In the genomic region with DNA sequence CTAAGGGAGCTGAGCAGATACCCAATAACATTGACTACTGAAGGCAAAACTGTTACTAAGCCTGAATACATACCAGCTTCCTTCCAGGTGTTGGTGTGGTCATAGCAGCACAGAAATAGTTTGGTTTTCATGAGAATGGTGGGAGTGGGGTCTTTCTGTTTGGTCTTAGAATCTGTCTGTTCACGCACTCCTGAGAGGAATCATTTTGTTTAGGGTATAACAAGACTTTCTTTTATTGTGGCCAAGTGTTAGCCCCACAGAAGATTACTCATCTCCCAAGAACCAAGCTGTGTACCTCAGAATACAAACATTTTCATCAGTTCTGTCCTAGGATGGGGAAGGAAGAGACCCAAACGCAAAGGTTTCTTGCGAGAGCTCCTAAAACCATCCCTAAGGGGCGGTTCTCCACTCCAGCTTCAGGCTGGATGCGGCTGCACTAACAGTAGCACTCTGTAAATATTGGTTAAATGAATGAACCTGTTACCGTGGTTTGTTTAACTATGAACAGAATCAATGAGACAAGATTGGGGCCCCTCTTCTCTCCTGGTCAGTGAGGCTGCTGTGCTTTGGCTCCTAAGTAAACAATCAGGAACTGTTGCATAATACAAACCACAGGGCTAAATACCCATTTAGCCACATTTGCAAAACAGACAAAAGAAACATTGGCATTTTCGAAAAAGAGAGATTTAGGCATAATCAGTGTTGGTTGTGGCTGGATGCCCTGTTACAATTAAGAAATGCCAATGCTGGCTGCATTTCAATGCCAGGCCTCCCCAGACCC, we compare ENCODE assay signal across 1 cellular context.
TF ChIP-seq lines count a peak whose summit lies in the region.

No MANE protein-coding gene starts in this region.

TF ChIP-seq in HepG2, 621 proteins besides CTCF, POLR2A, EP300 and RAD21 (continued from another document and continues in another):
- TF ChIP-seq, protein P1, sequence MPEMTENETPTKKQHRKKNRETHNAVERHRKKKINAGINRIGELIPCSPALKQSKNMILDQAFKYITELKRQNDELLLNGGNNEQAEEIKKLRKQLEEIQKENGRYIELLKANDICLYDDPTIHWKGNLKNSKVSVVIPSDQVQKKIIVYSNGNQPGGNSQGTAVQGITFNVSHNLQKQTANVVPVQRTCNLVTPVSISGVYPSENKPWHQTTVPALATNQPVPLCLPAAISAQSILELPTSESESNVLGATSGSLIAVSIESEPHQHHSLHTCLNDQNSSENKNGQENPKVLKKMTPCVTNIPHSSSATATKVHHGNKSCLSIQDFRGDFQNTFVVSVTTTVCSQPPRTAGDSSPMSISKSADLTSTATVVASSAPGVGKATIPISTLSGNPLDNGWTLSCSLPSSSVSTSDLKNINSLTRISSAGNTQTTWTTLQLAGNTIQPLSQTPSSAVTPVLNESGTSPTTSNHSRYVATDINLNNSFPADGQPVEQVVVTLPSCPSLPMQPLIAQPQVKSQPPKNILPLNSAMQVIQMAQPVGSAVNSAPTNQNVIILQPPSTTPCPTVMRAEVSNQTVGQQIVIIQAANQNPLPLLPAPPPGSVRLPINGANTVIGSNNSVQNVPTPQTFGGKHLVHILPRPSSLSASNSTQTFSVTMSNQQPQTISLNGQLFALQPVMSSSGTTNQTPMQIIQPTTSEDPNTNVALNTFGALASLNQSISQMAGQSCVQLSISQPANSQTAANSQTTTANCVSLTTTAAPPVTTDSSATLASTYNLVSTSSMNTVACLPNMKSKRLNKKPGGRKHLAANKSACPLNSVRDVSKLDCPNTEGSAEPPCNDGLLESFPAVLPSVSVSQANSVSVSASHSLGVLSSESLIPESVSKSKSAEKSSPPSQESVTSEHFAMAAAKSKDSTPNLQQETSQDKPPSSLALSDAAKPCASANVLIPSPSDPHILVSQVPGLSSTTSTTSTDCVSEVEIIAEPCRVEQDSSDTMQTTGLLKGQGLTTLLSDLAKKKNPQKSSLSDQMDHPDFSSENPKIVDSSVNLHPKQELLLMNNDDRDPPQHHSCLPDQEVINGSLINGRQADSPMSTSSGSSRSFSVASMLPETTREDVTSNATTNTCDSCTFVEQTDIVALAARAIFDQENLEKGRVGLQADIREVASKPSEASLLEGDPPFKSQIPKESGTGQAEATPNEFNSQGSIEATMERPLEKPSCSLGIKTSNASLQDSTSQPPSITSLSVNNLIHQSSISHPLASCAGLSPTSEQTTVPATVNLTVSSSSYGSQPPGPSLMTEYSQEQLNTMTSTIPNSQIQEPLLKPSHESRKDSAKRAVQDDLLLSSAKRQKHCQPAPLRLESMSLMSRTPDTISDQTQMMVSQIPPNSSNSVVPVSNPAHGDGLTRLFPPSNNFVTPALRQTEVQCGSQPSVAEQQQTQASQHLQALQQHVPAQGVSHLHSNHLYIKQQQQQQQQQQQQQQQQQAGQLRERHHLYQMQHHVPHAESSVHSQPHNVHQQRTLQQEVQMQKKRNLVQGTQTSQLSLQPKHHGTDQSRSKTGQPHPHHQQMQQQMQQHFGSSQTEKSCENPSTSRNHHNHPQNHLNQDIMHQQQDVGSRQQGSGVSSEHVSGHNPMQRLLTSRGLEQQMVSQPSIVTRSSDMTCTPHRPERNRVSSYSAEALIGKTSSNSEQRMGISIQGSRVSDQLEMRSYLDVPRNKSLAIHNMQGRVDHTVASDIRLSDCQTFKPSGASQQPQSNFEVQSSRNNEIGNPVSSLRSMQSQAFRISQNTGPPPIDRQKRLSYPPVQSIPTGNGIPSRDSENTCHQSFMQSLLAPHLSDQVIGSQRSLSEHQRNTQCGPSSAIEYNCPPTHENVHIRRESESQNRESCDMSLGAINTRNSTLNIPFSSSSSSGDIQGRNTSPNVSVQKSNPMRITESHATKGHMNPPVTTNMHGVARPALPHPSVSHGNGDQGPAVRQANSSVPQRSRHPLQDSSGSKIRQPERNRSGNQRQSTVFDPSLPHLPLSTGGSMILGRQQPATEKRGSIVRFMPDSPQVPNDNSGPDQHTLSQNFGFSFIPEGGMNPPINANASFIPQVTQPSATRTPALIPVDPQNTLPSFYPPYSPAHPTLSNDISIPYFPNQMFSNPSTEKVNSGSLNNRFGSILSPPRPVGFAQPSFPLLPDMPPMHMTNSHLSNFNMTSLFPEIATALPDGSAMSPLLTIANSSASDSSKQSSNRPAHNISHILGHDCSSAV (CRISPR knock-in tag; IDR thresholded peaks at IDR 0.05; ENCODE audit: borderline replicate concordance) = peak; percentile 76; the same call in 1 of the 2 replicates
- peak; percentile 79 for TF ChIP-seq ELF3 (CRISPR knock-in tag; IDR thresholded peaks at IDR 0.05)
- peak; percentile 60 for TF ChIP-seq IKZF4 (CRISPR knock-in tag; IDR thresholded peaks at IDR 0.05; ENCODE audit: borderline replicate concordance, low read depth, not compliant biosample characterization)
- no peak for TF ChIP-seq ELF4 (CRISPR knock-in tag; IDR thresholded peaks at IDR 0.05; ENCODE audit: borderline replicate concordance)
- peak; percentile 67; the same call in 1 of the 2 replicates for TF ChIP-seq YEATS2 (CRISPR knock-in tag; IDR thresholded peaks at IDR 0.05; ENCODE audit: borderline replicate concordance)
- peak; percentile 86; the same call in 1 of the 2 replicates for TF ChIP-seq TP53 (CRISPR knock-in tag; conservative IDR thresholded peaks at IDR 0.05)
- peak; percentile 33 to 39; a peak in 2 of 4 replicates for TF ChIP-seq MAFK (conservative IDR thresholded peaks at IDR 0.05 in 1 of 2, IDR thresholded peaks at IDR 0.05 in 1 of 2; ENCODE audit: low read length in 2 of 2)
- peak; percentile 98 for TF ChIP-seq CEBPG (CRISPR knock-in tag; IDR thresholded peaks at IDR 0.05)
- no peak for TF ChIP-seq JDP2 (CRISPR knock-in tag; IDR thresholded peaks at IDR 0.05; ENCODE audit: borderline replicate concordance)
- no peak for TF ChIP-seq SATB2 (CRISPR knock-in tag; IDR thresholded peaks at IDR 0.05)
- no peak for TF ChIP-seq U2AF1 (optimal IDR thresholded peaks at IDR 0.05; ENCODE audit: low read depth, low read length)
- TF ChIP-seq IKZF1 (IDR thresholded peaks at IDR 0.05) = no peak
- peak; percentile 99 for TF ChIP-seq ZNF878 (CRISPR knock-in tag; IDR thresholded peaks at IDR 0.05)
- TF ChIP-seq ZNF710 (CRISPR knock-in tag; IDR thresholded peaks at IDR 0.05; ENCODE audit: borderline replicate concordance) = peak; percentile 95; the same call in 1 of the 2 replicates
- TF ChIP-seq ZKSCAN1 (IDR thresholded peaks at IDR 0.05; ENCODE audit: low read length) = no peak
- TF ChIP-seq, protein P2, sequence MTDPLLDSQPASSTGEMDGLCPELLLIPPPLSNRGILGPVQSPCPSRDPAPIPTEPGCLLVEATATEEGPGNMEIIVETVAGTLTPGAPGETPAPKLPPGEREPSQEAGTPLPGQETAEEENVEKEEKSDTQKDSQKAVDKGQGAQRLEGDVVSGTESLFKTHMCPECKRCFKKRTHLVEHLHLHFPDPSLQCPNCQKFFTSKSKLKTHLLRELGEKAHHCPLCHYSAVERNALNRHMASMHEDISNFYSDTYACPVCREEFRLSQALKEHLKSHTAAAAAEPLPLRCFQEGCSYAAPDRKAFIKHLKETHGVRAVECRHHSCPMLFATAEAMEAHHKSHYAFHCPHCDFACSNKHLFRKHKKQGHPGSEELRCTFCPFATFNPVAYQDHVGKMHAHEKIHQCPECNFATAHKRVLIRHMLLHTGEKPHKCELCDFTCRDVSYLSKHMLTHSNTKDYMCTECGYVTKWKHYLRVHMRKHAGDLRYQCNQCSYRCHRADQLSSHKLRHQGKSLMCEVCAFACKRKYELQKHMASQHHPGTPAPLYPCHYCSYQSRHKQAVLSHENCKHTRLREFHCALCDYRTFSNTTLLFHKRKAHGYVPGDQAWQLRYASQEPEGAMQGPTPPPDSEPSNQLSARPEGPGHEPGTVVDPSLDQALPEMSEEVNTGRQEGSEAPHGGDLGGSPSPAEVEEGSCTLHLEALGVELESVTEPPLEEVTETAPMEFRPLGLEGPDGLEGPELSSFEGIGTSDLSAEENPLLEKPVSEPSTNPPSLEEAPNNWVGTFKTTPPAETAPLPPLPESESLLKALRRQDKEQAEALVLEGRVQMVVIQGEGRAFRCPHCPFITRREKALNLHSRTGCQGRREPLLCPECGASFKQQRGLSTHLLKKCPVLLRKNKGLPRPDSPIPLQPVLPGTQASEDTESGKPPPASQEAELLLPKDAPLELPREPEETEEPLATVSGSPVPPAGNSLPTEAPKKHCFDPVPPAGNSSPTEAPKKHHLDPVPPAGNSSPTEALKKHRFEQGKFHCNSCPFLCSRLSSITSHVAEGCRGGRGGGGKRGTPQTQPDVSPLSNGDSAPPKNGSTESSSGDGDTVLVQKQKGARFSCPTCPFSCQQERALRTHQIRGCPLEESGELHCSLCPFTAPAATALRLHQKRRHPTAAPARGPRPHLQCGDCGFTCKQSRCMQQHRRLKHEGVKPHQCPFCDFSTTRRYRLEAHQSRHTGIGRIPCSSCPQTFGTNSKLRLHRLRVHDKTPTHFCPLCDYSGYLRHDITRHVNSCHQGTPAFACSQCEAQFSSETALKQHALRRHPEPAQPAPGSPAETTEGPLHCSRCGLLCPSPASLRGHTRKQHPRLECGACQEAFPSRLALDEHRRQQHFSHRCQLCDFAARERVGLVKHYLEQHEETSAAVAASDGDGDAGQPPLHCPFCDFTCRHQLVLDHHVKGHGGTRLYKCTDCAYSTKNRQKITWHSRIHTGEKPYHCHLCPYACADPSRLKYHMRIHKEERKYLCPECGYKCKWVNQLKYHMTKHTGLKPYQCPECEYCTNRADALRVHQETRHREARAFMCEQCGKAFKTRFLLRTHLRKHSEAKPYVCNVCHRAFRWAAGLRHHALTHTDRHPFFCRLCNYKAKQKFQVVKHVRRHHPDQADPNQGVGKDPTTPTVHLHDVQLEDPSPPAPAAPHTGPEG (CRISPR knock-in tag; IDR thresholded peaks at IDR 0.05) = no peak
- TF ChIP-seq SOX5 (CRISPR knock-in tag; IDR thresholded peaks at IDR 0.05; ENCODE audit: borderline replicate concordance) = peak; percentile 97
- no peak for TF ChIP-seq TEAD2 (CRISPR knock-in tag; IDR thresholded peaks at IDR 0.05)
- peak; percentile 75 for TF ChIP-seq GATAD1 (CRISPR knock-in tag; IDR thresholded peaks at IDR 0.05)
- TF ChIP-seq RFX5 (IDR thresholded peaks at IDR 0.05; ENCODE audit: low read depth, low read length) = no peak
- TF ChIP-seq JUND (CRISPR knock-in tag; IDR thresholded peaks at IDR 0.05) = 0 out of 2 replicates have a peak, but pooled peaks have one; percentile 12
- peak; percentile 91 for TF ChIP-seq ZNF766 (CRISPR knock-in tag; IDR thresholded peaks at IDR 0.05; ENCODE audit: borderline replicate concordance)
- peak; percentile 76 for TF ChIP-seq MAFF (IDR thresholded peaks at IDR 0.05; ENCODE audit: low read depth, low read length)
- no peak for TF ChIP-seq AGO1 (IDR thresholded peaks at IDR 0.05; ENCODE audit: low read depth, low read length, poor library complexity, severe bottlenecking)
- TF ChIP-seq ZNF274 (CRISPR knock-in tag; IDR thresholded peaks at IDR 0.05) = no peak
- TF ChIP-seq DNMT1 (CRISPR knock-in tag; IDR thresholded peaks at IDR 0.05) = no peak
- TF ChIP-seq XBP1 (CRISPR knock-in tag; IDR thresholded peaks at IDR 0.05) = no peak
- no peak for TF ChIP-seq NFKB2 (CRISPR knock-in tag; IDR thresholded peaks at IDR 0.05; ENCODE audit: borderline replicate concordance)
- TF ChIP-seq PAXIP1 (CRISPR knock-in tag; conservative IDR thresholded peaks at IDR 0.05) = peak; percentile 98
- TF ChIP-seq ZNF879 (CRISPR knock-in tag; IDR thresholded peaks at IDR 0.05) = no peak
- TF ChIP-seq, protein P3, sequence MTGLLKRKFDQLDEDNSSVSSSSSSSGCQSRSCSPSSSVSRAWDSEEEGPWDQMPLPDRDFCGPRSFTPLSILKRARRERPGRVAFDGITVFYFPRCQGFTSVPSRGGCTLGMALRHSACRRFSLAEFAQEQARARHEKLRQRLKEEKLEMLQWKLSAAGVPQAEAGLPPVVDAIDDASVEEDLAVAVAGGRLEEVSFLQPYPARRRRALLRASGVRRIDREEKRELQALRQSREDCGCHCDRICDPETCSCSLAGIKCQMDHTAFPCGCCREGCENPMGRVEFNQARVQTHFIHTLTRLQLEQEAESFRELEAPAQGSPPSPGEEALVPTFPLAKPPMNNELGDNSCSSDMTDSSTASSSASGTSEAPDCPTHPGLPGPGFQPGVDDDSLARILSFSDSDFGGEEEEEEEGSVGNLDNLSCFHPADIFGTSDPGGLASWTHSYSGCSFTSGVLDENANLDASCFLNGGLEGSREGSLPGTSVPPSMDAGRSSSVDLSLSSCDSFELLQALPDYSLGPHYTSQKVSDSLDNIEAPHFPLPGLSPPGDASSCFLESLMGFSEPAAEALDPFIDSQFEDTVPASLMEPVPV (CRISPR knock-in tag; IDR thresholded peaks at IDR 0.05) = no peak
- peak; percentile 90 for TF ChIP-seq MED1 (CRISPR knock-in tag; IDR thresholded peaks at IDR 0.05)
- no peak for TF ChIP-seq KAT2B (IDR thresholded peaks at IDR 0.05; ENCODE audit: borderline replicate concordance, low read depth, low read length)
- peak; percentile 86 for TF ChIP-seq ZNF24 (IDR thresholded peaks at IDR 0.05)
- TF ChIP-seq, protein P4, sequence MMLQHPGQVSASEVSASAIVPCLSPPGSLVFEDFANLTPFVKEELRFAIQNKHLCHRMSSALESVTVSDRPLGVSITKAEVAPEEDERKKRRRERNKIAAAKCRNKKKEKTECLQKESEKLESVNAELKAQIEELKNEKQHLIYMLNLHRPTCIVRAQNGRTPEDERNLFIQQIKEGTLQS (CRISPR knock-in tag; IDR thresholded peaks at IDR 0.05) = peak; percentile 54; the same call in 1 of the 2 replicates
